Comparison of ENCODE assay signal across 8 cellular contexts in genomic region chr13:101127741-101128353, GRCh38.
DNase-seq lines count a peak whose midpoint lies in the region; ATAC-seq and TF ChIP-seq lines count a peak whose summit lies in the region.

No MANE protein-coding gene starts in this region.

- DNase-seq in DMS 273 treated with DMSO at 0.1 percent for 48 hours (lab: John Stamatoyannopoulos, UW) (peak; percentile 0), NCI-H2227 (lab: John Stamatoyannopoulos, UW; ENCODE audit: unreplicated experiment) (peak; percentile 53), astrocyte of the cerebellum (ENCODE audit: low read depth) (peak; percentile 49), iPS-NIHi7 (ENCODE audit: extremely low spot score) (peak; percentile 55), thyroid gland (peak; percentile 8 to 9), mucosa of gallbladder (ENCODE audit: low spot score) (no peak)

- no peaks in the 10 kb centered on the region for H3K36me3 ChIP-seq in thyroid gland

- 70 to 71% methylated on average over 5 of the region's 5 CpGs for WGBS in thyroid gland, 2 donors

- H3K27ac ChIP-seq in thyroid gland: no peak overlapping the region

- in situ Hi-C loops in astrocyte of the cerebellum (cut with HindIII; ENCODE audit: low sequenced_read_pairs): loop anchor here (25.0 kb wide), 2 partner anchors 359 to 634 kb away; no protein-coding TSS in a partner anchor

- ATAC-seq in GM18907 (IDR thresholded peaks at IDR 0.05; ENCODE audit: unreplicated experiment) (peak; percentile 89), HG03135 (IDR thresholded peaks at IDR 0.05; ENCODE audit: unreplicated experiment) (peak; percentile 76)

- no peaks in the 10 kb centered on the region for H3K4me1 ChIP-seq in thyroid gland

- TF ChIP-seq CTCF in astrocyte of the cerebellum (IDR thresholded peaks at IDR 0.05; ENCODE audit: low read depth, low read length, missing control alignments) (peak; percentile 78), thyroid gland (IDR thresholded peaks at IDR 0.05) (peak; percentile 24 to 80 (median 62))

- no peak for TF ChIP-seq POLR2A in thyroid gland (IDR thresholded peaks at IDR 0.05)

- H3K4me3 ChIP-seq in astrocyte of the cerebellum (ENCODE audit: low read depth, low read length) (no peak overlapping the region), thyroid gland (replicated peaks in 1 of 3) (no peak overlapping the region)

- intact Hi-C loops in thyroid gland (cut with DNase I): loop anchor here (5.0 kb wide), 1 partner anchor 556 kb away; no protein-coding TSS in a partner anchor

- no peaks in the 10 kb centered on the region for H3K27me3 ChIP-seq in thyroid gland

- H3K9me3 ChIP-seq in thyroid gland: no peaks in the 10 kb centered on the region
